In genomic region chr2:168858146-168858545, GRCh38 we compare ENCODE assay signal across 21 cellular contexts. TPM values are rescaled to one million over a fixed set of nuclear protein-coding genes. Genes with fewer than 3 reads are reported as not detected.
DNase-seq lines count a peak whose midpoint lies in the region; ATAC-seq and TF ChIP-seq lines count a peak whose summit lies in the region.
"Had no signal": no experiment of that assay in that cellular context is flagged by ENCODE, and none has a peak within 500 bp of the region (broad histone marks: within the 10 kb centered on the region; RNA-seq: fewer than 3 reads in every experiment).

No MANE protein-coding gene starts in this region.

- no peak overlapping the region for H3K23ac ChIP-seq in mesenchymal stem cell (ENCODE audit: low read length in 2 of 2)

- CTCF ChIA-PET in Calu3 (lab: Charles Lee) = no interaction called here

- no peak overlapping the region for H2AK5ac ChIP-seq in mesenchymal stem cell (ENCODE audit: low read length, severe bottlenecking)

- H3K18ac ChIP-seq in mesenchymal stem cell (ENCODE audit: low read depth in 1 of 2, low read length in 2 of 2) = no peak overlapping the region

- H3K14ac ChIP-seq in mesenchymal stem cell (ENCODE audit: low read length in 2 of 2) = no peak overlapping the region

- peaks cover 51% of the 10 kb centered on the region for H3K36me3 Mint-ChIP-seq in activated naive CD8-positive, alpha-beta T cell treated with anti-CD3 and anti-CD28 coated beads, Interleukin-2, amount 10 ng/mL, durations not matched to agents 7 days and 5 days
- H3K36me3 Mint-ChIP-seq in activated naive CD8-positive, alpha-beta T cell treated with anti-CD3 and anti-CD28 coated beads for 36 hours = peaks cover 16% of the 10 kb centered on the region
- peaks cover 6% of the 10 kb centered on the region for H3K36me3 Mint-ChIP-seq in Calu3 (ENCODE audit: insufficient read depth, unreplicated experiment)

- DNase-seq in activated naive CD8-positive, alpha-beta T cell treated with anti-CD3 and anti-CD28 coated beads, Interleukin-2, amount 10 ng/mL, durations not matched to agents 7 days and 5 days = no peak
- no peak for DNase-seq in activated naive CD8-positive, alpha-beta T cell treated with anti-CD3 and anti-CD28 coated beads for 36 hours
- DNase-seq in choroid plexus epithelial cell (ENCODE audit: low read depth) = peak; percentile 24
- peak; percentile 26 for DNase-seq in mesenchymal stem cell
- no peak for DNase-seq in thyroid gland
- no peak for DNase-seq in Calu3
- DNase-seq: 8988T; ACHN; C1 segment of cervical spinal cord; CD4-positive, alpha-beta memory T cell; COR-L47; DMS153; DND-41; GM23248; H7; HCEC 1CT had no signal

- no peak overlapping the region for H2BK120ac ChIP-seq in mesenchymal stem cell (ENCODE audit: low read depth, low read length)

- H3K9ac ChIP-seq in mesenchymal stem cell (ENCODE audit: low read length) = no peak overlapping the region
- H3K9ac ChIP-seq: GM23248 had no signal

- no peak overlapping the region for H2BK5ac ChIP-seq in mesenchymal stem cell (ENCODE audit: low read depth, low read length, poor library complexity, severe bottlenecking)

- H3K36me3 ChIP-seq in mesenchymal stem cell (ENCODE audit: control insufficient read depth in 1 of 2, insufficient read depth in 2 of 2, low read depth in 1 of 2, low read length in 2 of 2) (no peaks in the 10 kb centered on the region), thyroid gland (peaks cover 0 to 4% of the 10 kb centered on the region in 2 donors)

- no peaks in the 10 kb centered on the region for H3K27me3 Mint-ChIP-seq in activated naive CD8-positive, alpha-beta T cell treated with anti-CD3 and anti-CD28 coated beads, Interleukin-2, amount 10 ng/mL, durations not matched to agents 7 days and 5 days
- H3K27me3 Mint-ChIP-seq in activated naive CD8-positive, alpha-beta T cell treated with anti-CD3 and anti-CD28 coated beads for 36 hours = no peaks in the 10 kb centered on the region
- no peaks in the 10 kb centered on the region for H3K27me3 Mint-ChIP-seq in Calu3 (ENCODE audit: unreplicated experiment)
- H3K27me3 Mint-ChIP-seq: CD4-positive, alpha-beta memory T cell had no signal

- H3K4me1 ChIP-seq in mesenchymal stem cell (ENCODE audit: control insufficient read depth, insufficient read depth, low read depth, low read length) (no peaks in the 10 kb centered on the region), thyroid gland (peaks cover 32 to 39% of the 10 kb centered on the region in 2 donors)

- H3K79me1 ChIP-seq in mesenchymal stem cell (replicated peaks; ENCODE audit: low read length, poor library complexity, severe bottlenecking) = peaks cover 1% of the 10 kb centered on the region

- no peak overlapping the region for H4K91ac ChIP-seq in mesenchymal stem cell (ENCODE audit: low read length)

- H3K4me2 ChIP-seq in mesenchymal stem cell (ENCODE audit: low read length, poor library complexity, severe bottlenecking) = no peak overlapping the region
- H3K4me2 ChIP-seq: A549 had no signal

- no peak for TF ChIP-seq CTCF in choroid plexus epithelial cell (conservative IDR thresholded peaks at IDR 0.05; ENCODE audit: low read depth, low read length)
- TF ChIP-seq CTCF in thyroid gland (IDR thresholded peaks at IDR 0.05) = no peak
- TF ChIP-seq CTCF in Calu3 (IDR thresholded peaks at IDR 0.05; ENCODE audit: unreplicated experiment) = no peak

- H3K9me3 ChIP-seq in mesenchymal stem cell (ENCODE audit: control insufficient read depth, low read length) (no peaks in the 10 kb centered on the region), thyroid gland (no peaks in the 10 kb centered on the region)
- H3K9me3 ChIP-seq: A549 had no signal

- H3K9me3 Mint-ChIP-seq in activated naive CD8-positive, alpha-beta T cell treated with anti-CD3 and anti-CD28 coated beads, Interleukin-2, amount 10 ng/mL, durations not matched to agents 7 days and 5 days = peaks cover 5% of the 10 kb centered on the region
- no peaks in the 10 kb centered on the region for H3K9me3 Mint-ChIP-seq in activated naive CD8-positive, alpha-beta T cell treated with anti-CD3 and anti-CD28 coated beads for 36 hours
- H3K9me3 Mint-ChIP-seq in Calu3 (ENCODE audit: low read depth, unreplicated experiment) = no peaks in the 10 kb centered on the region
- H3K9me3 Mint-ChIP-seq: CD4-positive, alpha-beta memory T cell had no signal

- H3K27me3 ChIP-seq in mesenchymal stem cell (ENCODE audit: control insufficient read depth in 1 of 2, insufficient read depth in 1 of 2, low read length in 2 of 2) (no peaks in the 10 kb centered on the region), thyroid gland (no peaks in the 10 kb centered on the region)

- intact Hi-C loops in thyroid gland (cut with DNase I) = no loop called here
- intact Hi-C loops in Calu3 (cut with micrococcal nuclease; ENCODE audit: unreplicated experiment) = no loop called here

- no peak overlapping the region for H2AFZ ChIP-seq in mesenchymal stem cell (ENCODE audit: low read depth, low read length)
- H2AFZ ChIP-seq: GM23248 had no signal

- no TSS peak for BruUV-seq in Calu3 (replicated peaks; lab: Mats Ljungman, UMichigan)

- no peak overlapping the region for H3K27ac ChIP-seq in mesenchymal stem cell (ENCODE audit: low read length, poor library complexity, severe bottlenecking)
- peak overlapping the region in 2 of 3 donors; percentile 98 to 100 for H3K27ac ChIP-seq in thyroid gland
- H3K27ac ChIP-seq: A549, GM23248 had no signal

- WGBS in mesenchymal stem cell = 100% methylated on average over 1 of the region's 2 CpGs
- WGBS in thyroid gland, 2 donors = 96% methylated on average over 2 of the region's 2 CpGs

- H3K4ac ChIP-seq in mesenchymal stem cell (ENCODE audit: low read depth in 1 of 2, low read length in 2 of 2) = no peak overlapping the region

- no peak overlapping the region for H2BK12ac ChIP-seq in mesenchymal stem cell (ENCODE audit: low read length in 2 of 2)

- ATAC-seq in activated naive CD8-positive, alpha-beta T cell treated with anti-CD3 and anti-CD28 coated beads, Interleukin-2, amount 10 ng/mL, durations not matched to agents 7 days and 5 days (ENCODE audit: low read depth) = no peak
- ATAC-seq in GM21367 (IDR thresholded peaks at IDR 0.05; ENCODE audit: unreplicated experiment) (no peak), HG03442 (IDR thresholded peaks at IDR 0.05; ENCODE audit: unreplicated experiment) (no peak)
- ATAC-seq: A549 had no signal

- peak overlapping the region; percentile 17 for H3K27ac Mint-ChIP-seq in activated naive CD8-positive, alpha-beta T cell treated with anti-CD3 and anti-CD28 coated beads, Interleukin-2, amount 10 ng/mL, durations not matched to agents 7 days and 5 days
- no peak overlapping the region for H3K27ac Mint-ChIP-seq in activated naive CD8-positive, alpha-beta T cell treated with anti-CD3 and anti-CD28 coated beads for 36 hours
- H3K27ac Mint-ChIP-seq in Calu3 (ENCODE audit: unreplicated experiment) = no peak overlapping the region
- H3K27ac Mint-ChIP-seq: CD4-positive, alpha-beta memory T cell had no signal

- TF ChIP-seq POLR2A in thyroid gland (IDR thresholded peaks at IDR 0.05) = no peak

- no peak overlapping the region for H3K4me3 Mint-ChIP-seq in activated naive CD8-positive, alpha-beta T cell treated with anti-CD3 and anti-CD28 coated beads, Interleukin-2, amount 10 ng/mL, durations not matched to agents 7 days and 5 days
- no peak overlapping the region for H3K4me3 Mint-ChIP-seq in activated naive CD8-positive, alpha-beta T cell treated with anti-CD3 and anti-CD28 coated beads for 36 hours
- no peak overlapping the region for H3K4me3 Mint-ChIP-seq in Calu3 (ENCODE audit: low read depth, unreplicated experiment)
- H3K4me3 Mint-ChIP-seq: CD4-positive, alpha-beta memory T cell had no signal

- H4K8ac ChIP-seq in mesenchymal stem cell (ENCODE audit: low read length) = no peak overlapping the region

- POLR2A ChIA-PET in activated naive CD8-positive, alpha-beta T cell treated with anti-CD3 and anti-CD28 coated beads, Interleukin-2, amount 10 ng/mL, durations not matched to agents 7 days and 5 days (lab: Charles Lee) = no interaction called here

- H2BK15ac ChIP-seq in mesenchymal stem cell (ENCODE audit: low read depth, poor library complexity, severe bottlenecking) = no peak overlapping the region

- H3K4me1 Mint-ChIP-seq in activated naive CD8-positive, alpha-beta T cell treated with anti-CD3 and anti-CD28 coated beads, Interleukin-2, amount 10 ng/mL, durations not matched to agents 7 days and 5 days = no peaks in the 10 kb centered on the region
- no peaks in the 10 kb centered on the region for H3K4me1 Mint-ChIP-seq in activated naive CD8-positive, alpha-beta T cell treated with anti-CD3 and anti-CD28 coated beads for 36 hours
- no peaks in the 10 kb centered on the region for H3K4me1 Mint-ChIP-seq in Calu3 (ENCODE audit: low read depth, unreplicated experiment)
- H3K4me1 Mint-ChIP-seq: CD4-positive, alpha-beta memory T cell had no signal

- H3K4me3 ChIP-seq in choroid plexus epithelial cell (ENCODE audit: low read depth, low read length) (no peak overlapping the region), mesenchymal stem cell (ENCODE audit: insufficient read depth in 1 of 2, low read depth in 1 of 2, low read length in 2 of 2) (no peak overlapping the region), thyroid gland (replicated peaks in 1 of 3) (no peak overlapping the region)
- H3K4me3 ChIP-seq: A549, GM23248 had no signal

RNA-seq across cellular contexts. Expression of gene SPC25, which starts 32.1 kb away (rescaled TPM):
- 10 to 100 TPM; 35.6 to 40.0 TPM for total RNA-seq in activated naive CD8-positive, alpha-beta T cell treated with anti-CD3 and anti-CD28 coated beads, Interleukin-2, amount 10 ng/mL, durations not matched to agents 7 days and 5 days
- total RNA-seq in activated naive CD8-positive, alpha-beta T cell treated with anti-CD3 and anti-CD28 coated beads for 36 hours = 10 to 100 TPM; 33.7 to 37.1 TPM
- polyA plus RNA-seq in mesenchymal stem cell (2013, experiment 1 of 2) = 3.3 TPM
- 3.7 TPM for polyA plus RNA-seq in mesenchymal stem cell (2013, experiment 2 of 2)
- total RNA-seq in thyroid gland = 1 to 10 TPM in 1 of 4 donors, not detected in 3; 6.7 TPM
- 60.2 and 77.0 TPM in 2 replicates for total RNA-seq in Calu3 (2022)
- polyA plus RNA-seq: CD4-positive, alpha-beta memory T cell had no signal

RNA-seq across cellular contexts. Expression of gene G6PC2, which starts 42.9 kb away (rescaled TPM):
- total RNA-seq in activated naive CD8-positive, alpha-beta T cell treated with anti-CD3 and anti-CD28 coated beads, Interleukin-2, amount 10 ng/mL, durations not matched to agents 7 days and 5 days = not detected
- total RNA-seq in activated naive CD8-positive, alpha-beta T cell treated with anti-CD3 and anti-CD28 coated beads for 36 hours = not detected
- not detected for polyA plus RNA-seq in mesenchymal stem cell (2013, experiment 1 of 2)
- not detected for polyA plus RNA-seq in mesenchymal stem cell (2013, experiment 2 of 2)
- under 1 TPM in 1 of 4 donors, not detected in 3; 0.29 TPM for total RNA-seq in thyroid gland
- not detected in 2 replicates for total RNA-seq in Calu3 (2022)
- total RNA-seq: CD4-positive, alpha-beta memory T cell; GM23248; H1; H7 had no signal
- polyA plus RNA-seq: A549; BJ; CD4-positive, alpha-beta memory T cell; GM23248; H1 had no signal

RNA-seq across cellular contexts. Expression of gene NOSTRIN, which starts 55.7 kb away (rescaled TPM):
- total RNA-seq in activated naive CD8-positive, alpha-beta T cell treated with anti-CD3 and anti-CD28 coated beads, Interleukin-2, amount 10 ng/mL, durations not matched to agents 7 days and 5 days = not detected
- total RNA-seq in activated naive CD8-positive, alpha-beta T cell treated with anti-CD3 and anti-CD28 coated beads for 36 hours = not detected
- polyA plus RNA-seq in mesenchymal stem cell (2013, experiment 1 of 2) = 2.6 TPM
- 2.1 TPM for polyA plus RNA-seq in mesenchymal stem cell (2013, experiment 2 of 2)
- total RNA-seq in thyroid gland (10 to 100 TPM; 10.1 to 48.1 (median 18.0) TPM), Calu3 (2022) (12.5 and 18.4 TPM in 2 replicates)
- total RNA-seq: CD4-positive, alpha-beta memory T cell; H1; H7 had no signal
- polyA plus RNA-seq: BJ; CD4-positive, alpha-beta memory T cell; H1 had no signal

Comparison
In these comparisons a context has a peak if more than half of its experiments do, and no peak if none do; other contexts are left out.
1. DNase-seq: peak in choroid plexus epithelial cell (single experiment) and mesenchymal stem cell (single experiment); none in activated naive CD8-positive, alpha-beta T cell treated with anti-CD3 and anti-CD28 coated beads, Interleukin-2, amount 10 ng/mL, durations not matched to agents 7 days and 5 days (single experiment), activated naive CD8-positive, alpha-beta T cell treated with anti-CD3 and anti-CD28 coated beads for 36 hours (single experiment), thyroid gland (0 of 2) and Calu3 (single experiment).
2. RNA of gene NOSTRIN, which starts 55.7 kb away (total RNA-seq): 10.1 to 48.1 TPM in thyroid gland and 12.5 to 18.4 TPM in Calu3; not detected in activated naive CD8-positive, alpha-beta T cell treated with anti-CD3 and anti-CD28 coated beads, Interleukin-2, amount 10 ng/mL, durations not matched to agents 7 days and 5 days and not detected in activated naive CD8-positive, alpha-beta T cell treated with anti-CD3 and anti-CD28 coated beads for 36 hours; every median in the first group is over 10 times any median in the second.